Comparison of ENCODE assay signal across 26 cellular contexts in the genomic region with DNA sequence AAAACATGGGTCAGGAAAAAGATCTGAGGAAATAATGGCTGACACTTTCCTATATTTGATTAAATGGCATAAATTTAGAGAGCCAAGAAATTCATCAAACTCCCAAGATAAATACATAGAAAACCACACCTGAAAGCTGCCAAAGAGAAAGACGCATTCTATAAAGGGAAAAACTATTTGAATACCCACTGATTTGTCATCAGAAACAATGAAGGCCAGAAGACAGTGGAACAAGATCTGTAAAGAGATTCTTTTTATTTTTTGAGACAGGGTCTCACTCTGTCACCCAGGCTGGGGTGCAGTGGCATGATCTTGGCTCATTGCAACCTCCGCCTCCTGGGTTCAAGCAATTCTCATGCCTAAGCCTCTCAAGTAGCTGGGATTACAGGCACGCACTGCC. TPM values are rescaled to one million over a fixed set of nuclear protein-coding genes. Genes with fewer than 3 reads are reported as not detected.
DNase-seq lines count a peak whose midpoint lies in the region; ATAC-seq and TF ChIP-seq lines count a peak whose summit lies in the region.
"Had no signal": no experiment of that assay in that cellular context is flagged by ENCODE, and none has a peak within 500 bp of the region (broad histone marks: within the 10 kb centered on the region; RNA-seq: fewer than 3 reads in every experiment).

No MANE protein-coding gene starts in this region.

- TF ChIP-seq POLR2A in erythroblast (IDR thresholded peaks at IDR 0.05; ENCODE audit: low read length): no peak
- no peak for TF ChIP-seq POLR2A in gastrocnemius medialis (IDR thresholded peaks at IDR 0.05)

- in situ Hi-C loops in gastrocnemius medialis (cut with MboI; ENCODE audit: low sequenced_read_pairs in 4 of 4): loop anchor here in 2 of 4 donors (5.0 to 10.0 kb wide), 3 partner anchors 207 to 507 kb away; partner anchors contain the start of gene SRP9 (in 2 of the 2)

- DNase-seq in Calu3 (no peak), WTC11 (ENCODE audit: low spot score) (no peak), erythroblast (lab: John Stamatoyannopoulos, UW) (peak; percentile 38 to 53), UCSD-AML1 (lab: John Stamatoyannopoulos, UW; ENCODE audit: unreplicated experiment) (no peak), NCI-H187 treated with DMSO at 0.1 percent for 48 hours (lab: John Stamatoyannopoulos, UW) (no peak), gastrocnemius medialis (no peak)
- DNase-seq: AML-193; CD4-positive, alpha-beta memory T cell; COR-L47; Kasumi-1; MV-4-11; NCI-H1105; NCI-H1436 treated with DMSO at 0.1 percent for 48 hours; NCI-H1930; NCI-H2107; NCI-H526 treated with DMSO at 0.1 percent for 48 hours; PC-9 had no signal

- BruUV-seq in Calu3 (replicated peaks; lab: Mats Ljungman, UMichigan): no TSS peak

- TF ChIP-seq CTCF in Calu3 (IDR thresholded peaks at IDR 0.05; ENCODE audit: unreplicated experiment) (no peak), HEK293 (tag by site-specific recombination; IDR thresholded peaks at IDR 0.05) (no peak), WTC11 (IDR thresholded peaks at IDR 0.05) (no peak), gastrocnemius medialis (IDR thresholded peaks at IDR 0.05 in 4 of 5, conservative IDR thresholded peaks at IDR 0.05 in 1 of 5) (no peak)

- H3K27me3 ChIP-seq in gastrocnemius medialis: no peaks in the 10 kb centered on the region
- H3K27me3 ChIP-seq: BLaER1 treated with 17β-estradiol and CSF1 and Interleukin-3, amounts not matched to agents 10 nM and 100 nM; SJSA1 had no signal

- H3K27ac Mint-ChIP-seq in Calu3 (ENCODE audit: unreplicated experiment): peak overlapping the region; percentile 46
- no peak overlapping the region for H3K27ac Mint-ChIP-seq in WTC11

- H3K27ac ChIP-seq in HEK293 (ENCODE audit: extremely low read depth, low read depth, low read length) (no peak overlapping the region), gastrocnemius medialis (peak overlapping the region in 1 of 4 donors; percentile 79)
- H3K27ac ChIP-seq: A549; BLaER1 treated with 17β-estradiol and CSF1 and Interleukin-3, amounts not matched to agents 10 nM and 100 nM; PC-9; SJSA1 had no signal

- H3K9me3 ChIP-seq in HEK293 (ENCODE audit: control insufficient read depth, insufficient read depth, low read depth, low read length): no peaks in the 10 kb centered on the region
- no peaks in the 10 kb centered on the region for H3K9me3 ChIP-seq in gastrocnemius medialis

- peaks cover 56% of the 10 kb centered on the region for H3K36me3 Mint-ChIP-seq in Calu3 (ENCODE audit: insufficient read depth, unreplicated experiment)
- peaks cover 59% of the 10 kb centered on the region for H3K36me3 Mint-ChIP-seq in WTC11

- H3K4me1 Mint-ChIP-seq in Calu3 (ENCODE audit: low read depth, unreplicated experiment): no peaks in the 10 kb centered on the region
- H3K4me1 Mint-ChIP-seq in WTC11: no peaks in the 10 kb centered on the region

- CTCF ChIA-PET in Calu3 (lab: Charles Lee) (interaction anchor here (0.7 kb wide), 3 partner anchors 36 to 498 kb away, joined by 3 to 6 read pairs (median 5); no protein-coding TSS in a partner anchor), HEK293 (lab: Yijun Ruan, JAX) (interaction anchor here (0.6 to 4.0 kb wide), 8 partner anchors 10 to 662 kb away, joined by 3 to 12 read pairs (median 4); no protein-coding TSS in a partner anchor), WTC11 (lab: Charles Lee) (interaction anchor here (0.6 kb wide), 2 partner anchors 32 to 143 kb away, joined by 4 to 5 read pairs; no protein-coding TSS in a partner anchor)

- POLR2A ChIA-PET in HEK293 (lab: Yijun Ruan, JAX): interaction anchor here (0.5 to 0.9 kb wide), 2 partner anchors 18 to 211 kb away, joined by 3 read pairs; partner anchors contain the start of gene SDE2
- POLR2A ChIA-PET in WTC11 (lab: Charles Lee): interaction anchor here (0.6 kb wide), 1 partner anchor 168 kb away, joined by 4 read pairs; no protein-coding TSS in a partner anchor

- H3K4me3 ChIP-seq in HEK293 (ENCODE audit: low read depth, low read length) (no peak overlapping the region), gastrocnemius medialis (no peak overlapping the region)
- H3K4me3 ChIP-seq: A549; BLaER1 treated with 17β-estradiol and CSF1 and Interleukin-3, amounts not matched to agents 10 nM and 100 nM; PC-9; SJSA1 had no signal

- H3K4me3 Mint-ChIP-seq in Calu3 (ENCODE audit: low read depth, unreplicated experiment) (no peak overlapping the region), WTC11 (no peak overlapping the region)
- H3K4me3 Mint-ChIP-seq: CD4-positive, alpha-beta memory T cell had no signal

- H3K9me3 Mint-ChIP-seq in Calu3 (ENCODE audit: low read depth, unreplicated experiment): peaks cover 5% of the 10 kb centered on the region
- peaks cover 15% of the 10 kb centered on the region for H3K9me3 Mint-ChIP-seq in WTC11

- no peak for ATAC-seq in WTC11
- no peak for ATAC-seq in gastrocnemius medialis
- ATAC-seq: A549, Right ventricle myocardium inferior had no signal

- no peaks in the 10 kb centered on the region for H3K27me3 Mint-ChIP-seq in Calu3 (ENCODE audit: unreplicated experiment)
- H3K27me3 Mint-ChIP-seq in WTC11 (ENCODE audit: low read depth): no peaks in the 10 kb centered on the region
- H3K27me3 Mint-ChIP-seq: CD4-positive, alpha-beta memory T cell had no signal

- H3K36me3 ChIP-seq in HEK293 (ENCODE audit: control insufficient read depth in 2 of 2, insufficient read depth in 1 of 2, low read length in 2 of 2) (peaks cover 58 to 83% of the 10 kb centered on the region in 2 experiments), gastrocnemius medialis (peaks cover 0 to 50% of the 10 kb centered on the region in 2 donors)

- H3K4me1 ChIP-seq in HEK293 (ENCODE audit: control insufficient read depth, insufficient read depth, low read length): no peaks in the 10 kb centered on the region
- peaks cover 13 to 17% of the 10 kb centered on the region in 2 donors for H3K4me1 ChIP-seq in gastrocnemius medialis
- H3K4me1 ChIP-seq: A549, SJSA1 had no signal

- intact Hi-C loops in Calu3 (cut with micrococcal nuclease; ENCODE audit: unreplicated experiment) (no loop called here), gastrocnemius medialis (cut with DNase I; ENCODE audit: low total_unique reads) (no loop called here)

TF ChIP-seq in HEK293, 187 proteins besides CTCF, POLR2A, EP300 and RAD21 (continues in another document):
- no peak for TF ChIP-seq ZNF76 (tag by site-specific recombination; IDR thresholded peaks at IDR 0.05; ENCODE audit: borderline replicate concordance, low read depth)
- no peak for TF ChIP-seq ZNF549 (tag by site-specific recombination; IDR thresholded peaks at IDR 0.05)
- TF ChIP-seq ZNF155 (tag by site-specific recombination; IDR thresholded peaks at IDR 0.05): no peak
- no peak for TF ChIP-seq PRDM1 (tag by site-specific recombination; IDR thresholded peaks at IDR 0.05)
- TF ChIP-seq BCL11B (tag by site-specific recombination; IDR thresholded peaks at IDR 0.05; ENCODE audit: low read depth): no peak
- TF ChIP-seq ZBTB17 (tag by site-specific recombination; IDR thresholded peaks at IDR 0.05): no peak

TF ChIP-seq in WTC11, 78 proteins besides CTCF, POLR2A, EP300 and RAD21:
- peak; percentile 92 for TF ChIP-seq ZNF317 (CRISPR knock-in tag; IDR thresholded peaks at IDR 0.05; ENCODE audit: borderline replicate concordance, low read depth)
- TF ChIP-seq, protein P1, sequence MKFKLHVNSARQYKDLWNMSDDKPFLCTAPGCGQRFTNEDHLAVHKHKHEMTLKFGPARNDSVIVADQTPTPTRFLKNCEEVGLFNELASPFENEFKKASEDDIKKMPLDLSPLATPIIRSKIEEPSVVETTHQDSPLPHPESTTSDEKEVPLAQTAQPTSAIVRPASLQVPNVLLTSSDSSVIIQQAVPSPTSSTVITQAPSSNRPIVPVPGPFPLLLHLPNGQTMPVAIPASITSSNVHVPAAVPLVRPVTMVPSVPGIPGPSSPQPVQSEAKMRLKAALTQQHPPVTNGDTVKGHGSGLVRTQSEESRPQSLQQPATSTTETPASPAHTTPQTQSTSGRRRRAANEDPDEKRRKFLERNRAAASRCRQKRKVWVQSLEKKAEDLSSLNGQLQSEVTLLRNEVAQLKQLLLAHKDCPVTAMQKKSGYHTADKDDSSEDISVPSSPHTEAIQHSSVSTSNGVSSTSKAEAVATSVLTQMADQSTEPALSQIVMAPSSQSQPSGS (CRISPR knock-in tag; IDR thresholded peaks at IDR 0.05; ENCODE audit: borderline replicate concordance, low read depth): no peak

RNA-seq across cellular contexts. Expression of gene SDE2, which starts 17.4 kb away (rescaled TPM):
- 26.2 and 28.1 TPM in 2 replicates for total RNA-seq in Calu3 (2022)
- total RNA-seq in WTC11 (2021): 13.5 to 17.2 TPM (median 14.6 TPM) in 3 replicates
- 10 to 100 TPM; 20.1 to 30.0 (median 23.0) TPM for total RNA-seq in gastrocnemius medialis

RNA-seq across cellular contexts. Expression of gene LEFTY2, which starts 40.7 kb away (rescaled TPM):
- total RNA-seq in Calu3 (2022) (not detected in 2 replicates), WTC11 (2021) (13.9 to 15.5 TPM (median 14.0 TPM) in 3 replicates), gastrocnemius medialis (under 1 TPM in 1 of 4 donors, not detected in 3; 0.20 TPM)
- total RNA-seq: CD4-positive, alpha-beta memory T cell; HT-29; MCF 10A; NCI-H460; PC-9; RPMI7951; SJSA1 had no signal

RNA-seq across cellular contexts. Expression of gene PYCR2, which starts 57.7 kb away (rescaled TPM):
- 81.6 and 91.9 TPM in 2 replicates for total RNA-seq in Calu3 (2022)
- total RNA-seq in WTC11 (2021): 81.5 to 90.3 TPM (median 86.0 TPM) in 3 replicates
- total RNA-seq in gastrocnemius medialis: 10 to 100 TPM; 31.9 to 50.3 (median 42.5) TPM

Comparison
In these comparisons a context has a peak if more than half of its experiments do, and no peak if none do; other contexts are left out.
1. DNase-seq: peak in erythroblast (2 of 2); none in Calu3 (single experiment), WTC11 (single experiment), UCSD-AML1 (single experiment), NCI-H187 treated with DMSO at 0.1 percent for 48 hours (single experiment) and gastrocnemius medialis (0 of 2).
2. RNA of gene LEFTY2, which starts 40.7 kb away (total RNA-seq): 13.9 to 15.5 TPM in WTC11; 0.20 TPM in gastrocnemius medialis and not detected in Calu3; every median in the first group is over 10 times any median in the second.